ENCODE assay signal across 1 cellular context in the genomic region with DNA sequence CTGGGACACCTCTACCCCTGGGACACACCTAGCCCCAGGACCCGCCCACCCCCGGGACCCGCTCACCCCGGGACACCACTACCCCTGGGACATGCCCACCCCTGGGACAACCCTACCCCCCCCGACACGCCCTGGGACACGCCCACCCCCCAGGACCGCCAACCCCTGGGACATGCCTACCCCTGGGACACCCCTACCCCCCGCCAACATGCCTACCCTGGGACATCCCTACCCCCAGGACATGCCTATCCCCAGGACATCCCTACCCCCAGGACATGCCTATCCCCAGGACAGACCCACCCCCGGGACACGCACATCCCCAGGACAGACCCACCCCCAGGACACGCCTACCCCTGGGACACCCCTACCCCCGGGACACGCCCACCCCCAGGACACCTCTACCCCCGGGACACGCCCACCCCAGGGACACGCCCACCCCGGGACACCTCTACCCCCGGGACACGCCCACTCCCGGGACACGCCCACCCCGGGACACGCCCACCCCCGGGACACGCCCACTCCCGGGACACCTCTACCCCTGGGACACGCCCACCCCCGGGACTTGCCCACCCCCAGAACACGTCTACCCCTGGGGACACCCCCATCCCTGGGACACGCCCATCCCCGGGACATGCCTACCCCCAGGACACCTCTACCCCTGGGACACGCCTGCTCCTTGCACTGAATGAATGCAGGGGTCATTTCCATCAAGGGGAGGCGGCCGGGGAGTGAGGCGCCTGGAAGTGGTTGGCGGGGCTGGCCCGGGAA.
TF ChIP-seq lines count a peak whose summit lies in the region.

No MANE protein-coding gene starts in this region.

TF ChIP-seq in A549, 52 proteins besides CTCF, POLR2A, EP300 and RAD21 (continued from another document):
- TF ChIP-seq ZC3H11A (IDR thresholded peaks at IDR 0.05) = no peak
- TF ChIP-seq, protein P1, sequence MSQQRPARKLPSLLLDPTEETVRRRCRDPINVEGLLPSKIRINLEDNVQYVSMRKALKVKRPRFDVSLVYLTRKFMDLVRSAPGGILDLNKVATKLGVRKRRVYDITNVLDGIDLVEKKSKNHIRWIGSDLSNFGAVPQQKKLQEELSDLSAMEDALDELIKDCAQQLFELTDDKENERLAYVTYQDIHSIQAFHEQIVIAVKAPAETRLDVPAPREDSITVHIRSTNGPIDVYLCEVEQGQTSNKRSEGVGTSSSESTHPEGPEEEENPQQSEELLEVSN (IDR thresholded peaks at IDR 0.05; ENCODE audit: borderline replicate concordance, low read depth) = no peak
